23 cellular contexts compared by ENCODE assay signal in genomic region chr4:151922811-151923210, GRCh38.
DNase-seq lines count a peak whose midpoint lies in the region; ATAC-seq and TF ChIP-seq lines count a peak whose summit lies in the region.
"Had no signal": no experiment of that assay in that cellular context is flagged by ENCODE, and none has a peak within 500 bp of the region (broad histone marks: within the 10 kb centered on the region; RNA-seq: fewer than 3 reads in every experiment).

No MANE protein-coding gene starts in this region.

- no peak overlapping the region for H2AFZ ChIP-seq in HCT116 (ENCODE audit: low read depth, low read length, poor library complexity, severe bottlenecking)

- RAD21 ChIA-PET in HCT116 (lab: Charles Lee; ENCODE audit: low non-redundant PET in 1 of 2, low total read pairs in 2 of 2, uncharacterized antibody in 2 of 2, unreplicated experiment in 2 of 2), result no interaction called here

- no peak overlapping the region for H3K9ac ChIP-seq in HCT116 (ENCODE audit: low read length)

- H3K4me1 Mint-ChIP-seq in stimulated activated naive CD8-positive, alpha-beta T cell treated with anti-CD3 and anti-CD28 coated beads, Interleukin-15, amount 100 ng/mL, for 72 hours, result peaks cover 7% of the 10 kb centered on the region
- peaks cover 5% of the 10 kb centered on the region for H3K4me1 Mint-ChIP-seq in activated T-helper 17 cell treated with anti-CD3 and anti-CD28 coated beads, Interleukin-2, amount 50 U/mL, for 72 hours
- no peaks in the 10 kb centered on the region for H3K4me1 Mint-ChIP-seq in T-helper 17 cell
- H3K4me1 Mint-ChIP-seq: stimulated activated memory B cell treated with anti-CD40 and anti-IgM and Interleukin-4, amounts not matched to agents 10 μg/mL and 1 μg/mL and 100 μg/mL, for 72 hours had no signal

- no peaks in the 10 kb centered on the region for H3K4me1 ChIP-seq in HCT116 (ENCODE audit: control insufficient read depth in 1 of 2, insufficient read depth in 2 of 2, low read length in 2 of 2)
- H3K4me1 ChIP-seq: right lobe of liver, testis had no signal

- H3K9me3 ChIP-seq in HCT116 (ENCODE audit: control insufficient read depth in 1 of 2, insufficient read depth in 1 of 2, low read depth in 1 of 2, low read length in 2 of 2) (no peaks in the 10 kb centered on the region), T-helper 17 cell (ENCODE audit: control insufficient read depth, low read length, poor library complexity, severe bottlenecking) (no peaks in the 10 kb centered on the region)
- H3K9me3 ChIP-seq: right lobe of liver, testis had no signal

- no peak for TF ChIP-seq RAD21 in HCT116 (IDR thresholded peaks at IDR 0.05; ENCODE audit: low read depth)

- no peak overlapping the region for H3K27ac Mint-ChIP-seq in stimulated activated naive CD8-positive, alpha-beta T cell treated with anti-CD3 and anti-CD28 coated beads, Interleukin-15, amount 100 ng/mL, for 72 hours
- H3K27ac Mint-ChIP-seq in activated T-helper 17 cell treated with anti-CD3 and anti-CD28 coated beads, Interleukin-2, amount 50 U/mL, for 72 hours, result no peak overlapping the region
- no peak overlapping the region for H3K27ac Mint-ChIP-seq in T-helper 17 cell
- H3K27ac Mint-ChIP-seq: activated naive CD8-positive, alpha-beta T cell; activated T-helper 1 cell treated with anti-CD3 and anti-CD28 coated beads, Interleukin-12 subunit alpha, Interleukin-12 subunit beta, Interleukin-2, Interleukin-4 antibody, amounts not matched to agents 30 ng/mL and 10 ng/mL and 1 ng/mL, durations not matched to agents 14 hours and 24 hours and 36 hours; CD4-positive, alpha-beta memory T cell; progenitor cell of endocrine pancreas; stimulated activated memory B cell treated with anti-CD40 and anti-IgM and Interleukin-4, amounts not matched to agents 10 μg/mL and 1 μg/mL and 100 μg/mL, for 72 hours; T-helper 1 cell treated with Interleukin-12 subunit alpha and Interleukin-12 subunit beta and Interleukin-4 antibody, amounts not matched to agents 30 μg/mL and 1 μg/mL, for 36 hours had no signal

- CTCF ChIA-PET in HCT116 (lab: Charles Lee), result no interaction called here

- no peaks in the 10 kb centered on the region for H3K36me3 Mint-ChIP-seq in activated T-helper 17 cell treated with anti-CD3 and anti-CD28 coated beads, Interleukin-2, amount 50 U/mL, for 72 hours (ENCODE audit: low read depth)
- H3K36me3 Mint-ChIP-seq in T-helper 17 cell (ENCODE audit: low read depth), result peaks cover 3% of the 10 kb centered on the region
- H3K36me3 Mint-ChIP-seq: CD4-positive, alpha-beta memory T cell; stimulated activated memory B cell treated with anti-CD40 and anti-IgM and Interleukin-4, amounts not matched to agents 10 μg/mL and 1 μg/mL and 100 μg/mL, for 72 hours had no signal

- no peak for TF ChIP-seq CTCF in HCT116 (IDR thresholded peaks at IDR 0.05 in 2 of 3, conservative IDR thresholded peaks at IDR 0.05 in 1 of 3; ENCODE audit: borderline replicate concordance in 1 of 3, insufficient read depth in 1 of 3, low read depth in 2 of 3, low read length in 2 of 3)

- no peaks in the 10 kb centered on the region for H3K9me2 ChIP-seq in HCT116 (ENCODE audit: insufficient read depth)

- H3K79me2 ChIP-seq in HCT116 (ENCODE audit: insufficient read depth, low read length), result no peaks in the 10 kb centered on the region

- no peak overlapping the region for H3K4me3 ChIP-seq in HCT116 (replicated peaks in 1 of 2; ENCODE audit: low read depth in 1 of 2, low read length in 2 of 2)
- H3K4me3 ChIP-seq: K562, right lobe of liver, testis had no signal

- peaks cover 6 to 7% of the 10 kb centered on the region in 2 donors for H3K9me3 Mint-ChIP-seq in stimulated activated naive CD8-positive, alpha-beta T cell treated with anti-CD3 and anti-CD28 coated beads, Interleukin-15, amount 100 ng/mL, for 72 hours
- H3K9me3 Mint-ChIP-seq in activated T-helper 17 cell treated with anti-CD3 and anti-CD28 coated beads, Interleukin-2, amount 50 U/mL, for 72 hours, result peaks cover 4% of the 10 kb centered on the region
- H3K9me3 Mint-ChIP-seq: stimulated activated memory B cell treated with anti-CD40 and anti-IgM and Interleukin-4, amounts not matched to agents 10 μg/mL and 1 μg/mL and 100 μg/mL, for 72 hours; T-helper 1 cell treated with Interleukin-12 subunit alpha and Interleukin-12 subunit beta and Interleukin-4 antibody, amounts not matched to agents 30 μg/mL and 1 μg/mL, for 36 hours had no signal

- POLR2A ChIA-PET in HCT116 (lab: Charles Lee), result no interaction called here

- H4K20me1 ChIP-seq in HCT116 (ENCODE audit: insufficient read depth), result no peaks in the 10 kb centered on the region

- no peak overlapping the region for H3K4me2 ChIP-seq in HCT116 (ENCODE audit: low read length)

- H3K4me3 Mint-ChIP-seq in stimulated activated naive CD8-positive, alpha-beta T cell treated with anti-CD3 and anti-CD28 coated beads, Interleukin-15, amount 100 ng/mL, for 72 hours, result no peak overlapping the region
- no peak overlapping the region for H3K4me3 Mint-ChIP-seq in activated T-helper 17 cell treated with anti-CD3 and anti-CD28 coated beads, Interleukin-2, amount 50 U/mL, for 72 hours
- H3K4me3 Mint-ChIP-seq in T-helper 17 cell, result no peak overlapping the region
- H3K4me3 Mint-ChIP-seq: activated naive CD8-positive, alpha-beta T cell; activated T-helper 1 cell treated with anti-CD3 and anti-CD28 coated beads, Interleukin-12 subunit alpha, Interleukin-12 subunit beta, Interleukin-2, Interleukin-4 antibody, amounts not matched to agents 30 ng/mL and 10 ng/mL and 1 ng/mL, durations not matched to agents 14 hours and 24 hours and 36 hours; CD4-positive, alpha-beta memory T cell; stimulated activated memory B cell treated with anti-CD40 and anti-IgM and Interleukin-4, amounts not matched to agents 10 μg/mL and 1 μg/mL and 100 μg/mL, for 72 hours; T-helper 1 cell treated with Interleukin-12 subunit alpha and Interleukin-12 subunit beta and Interleukin-4 antibody, amounts not matched to agents 30 μg/mL and 1 μg/mL, for 36 hours had no signal

- intact Hi-C loops in HCT116 (cut with micrococcal nuclease), result no loop called here

- no peak for DNase-seq in stimulated activated naive CD8-positive, alpha-beta T cell treated with anti-CD3 and anti-CD28 coated beads, Interleukin-15, amount 100 ng/mL, for 72 hours
- no peak for DNase-seq in stimulated activated naive CD8-positive, alpha-beta T cell treated with anti-CD3 and anti-CD28 coated beads, Interleukin-15, Interleukin-2, amounts not matched to agents 100 U/mL and 50 U/mL, for 24 hours
- DNase-seq in HCT116 (ENCODE audit: low read depth, low spot score) (no peak), inferior parietal cortex (ENCODE audit: extremely low spot score) (no peak), KG1 (lab: John Stamatoyannopoulos, UW) (no peak), T-helper 17 cell (no peak)
- DNase-seq: activated CD4-positive, alpha-beta T cell treated with anti-CD3 and anti-CD28 coated beads for 4 hours; CD4-positive, alpha-beta memory T cell; central memory CD4-positive, alpha-beta T cell; dermis blood vessel endothelial cell; NCI-H1436; NCI-H446; right lobe of liver; stimulated activated CD4-positive, alpha-beta T cell treated with anti-CD3 and anti-CD28 coated beads, Interleukin-4, amount 100 ng/mL, for 24 hours; testis had no signal

- TF ChIP-seq POLR2A in HCT116 (IDR thresholded peaks at IDR 0.05; ENCODE audit: borderline replicate concordance, extremely low read depth, insufficient read depth, insufficient read length), result no peak

- no TSS peak for BruUV-seq in HCT116 (replicated peaks; lab: Mats Ljungman, UMichigan)

- no peaks in the 10 kb centered on the region for H3K27me3 ChIP-seq in HCT116 (ENCODE audit: insufficient read depth, low read length)
- H3K27me3 ChIP-seq: right lobe of liver, testis had no signal

- no peaks in the 10 kb centered on the region for H3K27me3 Mint-ChIP-seq in stimulated activated naive CD8-positive, alpha-beta T cell treated with anti-CD3 and anti-CD28 coated beads, Interleukin-15, amount 100 ng/mL, for 72 hours
- H3K27me3 Mint-ChIP-seq in activated T-helper 17 cell treated with anti-CD3 and anti-CD28 coated beads, Interleukin-2, amount 50 U/mL, for 72 hours, result no peaks in the 10 kb centered on the region
- peaks cover 20% of the 10 kb centered on the region for H3K27me3 Mint-ChIP-seq in T-helper 17 cell
- H3K27me3 Mint-ChIP-seq: activated naive CD8-positive, alpha-beta T cell; CD4-positive, alpha-beta memory T cell had no signal

- H3K27ac ChIP-seq in HCT116 (ENCODE audit: low read depth, low read length), result no peak overlapping the region
- H3K27ac ChIP-seq: right lobe of liver, testis had no signal

- no peaks in the 10 kb centered on the region for H3K36me3 ChIP-seq in HCT116 (ENCODE audit: control insufficient read depth in 1 of 2, insufficient read depth in 2 of 2, low read length in 2 of 2)
- H3K36me3 ChIP-seq: right lobe of liver had no signal

- peak; percentile 86 for ATAC-seq in stimulated activated naive CD8-positive, alpha-beta T cell treated with anti-CD3 and anti-CD28 coated beads, Interleukin-15, amount 100 ng/mL, for 72 hours
- ATAC-seq in stimulated activated naive CD8-positive, alpha-beta T cell treated with anti-CD3 and anti-CD28 coated beads, Interleukin-15, Interleukin-2, amounts not matched to agents 100 U/mL and 50 U/mL, for 24 hours, result no peak
- 0 out of 2 replicates have a peak, but pooled peaks have one; percentile 32 for ATAC-seq in HCT116
- ATAC-seq in activated T-helper 17 cell treated with anti-CD3 and anti-CD28 coated beads, Interleukin-2, amount 50 U/mL, for 72 hours (replicated peaks), result peak; percentile 53
- no peak for ATAC-seq in T-helper 17 cell
- ATAC-seq: K562; left lobe of liver; right lobe of liver; stimulated activated memory B cell treated with anti-CD40 and anti-IgM and Interleukin-4, amounts not matched to agents 10 μg/mL and 1 μg/mL and 100 μg/mL, for 72 hours had no signal

TF ChIP-seq in HCT116, 20 proteins besides CTCF, POLR2A, EP300 and RAD21 (continues in another document):
- TF ChIP-seq EGR1 (IDR thresholded peaks at IDR 0.05; ENCODE audit: low read depth) (no peak), ELF1 (IDR thresholded peaks at IDR 0.05; ENCODE audit: borderline replicate concordance, low read depth) (no peak), JUND (IDR thresholded peaks at IDR 0.05) (no peak), CBX3 (IDR thresholded peaks at IDR 0.05; ENCODE audit: low read depth) (no peak), ATF3 (IDR thresholded peaks at IDR 0.05) (no peak), MAX (IDR thresholded peaks at IDR 0.05) (no peak), YY1 (IDR thresholded peaks at IDR 0.05; ENCODE audit: extremely low read depth, insufficient replicate concordance, low read depth, low read length) (no peak), SRF (IDR thresholded peaks at IDR 0.05; ENCODE audit: low read depth) (no peak), FOSL1 (IDR thresholded peaks at IDR 0.05; ENCODE audit: low read depth) (no peak), SP1 (IDR thresholded peaks at IDR 0.05; ENCODE audit: low read depth) (no peak)

Comparison
In these comparisons a context has a peak if more than half of its experiments do, and no peak if none do; other contexts are left out.
1. ATAC-seq: peak in stimulated activated naive CD8-positive, alpha-beta T cell treated with anti-CD3 and anti-CD28 coated beads, Interleukin-15, amount 100 ng/mL, for 72 hours (single experiment), HCT116 (single experiment) and activated T-helper 17 cell treated with anti-CD3 and anti-CD28 coated beads, Interleukin-2, amount 50 U/mL, for 72 hours (single experiment); none in stimulated activated naive CD8-positive, alpha-beta T cell treated with anti-CD3 and anti-CD28 coated beads, Interleukin-15, Interleukin-2, amounts not matched to agents 100 U/mL and 50 U/mL, for 24 hours (single experiment) and T-helper 17 cell (single experiment).